Comparison of ENCODE assay signal across 2 cellular contexts in genomic region chr14:87066221-87066817, GRCh38.
TF ChIP-seq lines count a peak whose summit lies in the region.

No MANE protein-coding gene starts in this region.

TF ChIP-seq in HepG2, 621 proteins besides CTCF, POLR2A, EP300 and RAD21:
- TF ChIP-seq DZIP1 (CRISPR knock-in tag; IDR thresholded peaks at IDR 0.05) (no peak), EED (CRISPR knock-in tag; IDR thresholded peaks at IDR 0.05) (no peak), MEIS2 (CRISPR knock-in tag; IDR thresholded peaks at IDR 0.05) (no peak), CSRNP1 (CRISPR knock-in tag; IDR thresholded peaks at IDR 0.05) (no peak), STAG1 (CRISPR knock-in tag; IDR thresholded peaks at IDR 0.05) (peak; percentile 51), NR2F1 (CRISPR knock-in tag; IDR thresholded peaks at IDR 0.05) (no peak), MAFK (conservative IDR thresholded peaks at IDR 0.05 in 1 of 2, IDR thresholded peaks at IDR 0.05 in 1 of 2; ENCODE audit: low read length in 2 of 2) (0 out of 4 replicates have a peak, but pooled peaks of 1 of the 2 experiments have one; percentile 5)

TF ChIP-seq in H1, 55 proteins besides CTCF, POLR2A, EP300 and RAD21 (continued from another document):
- no peak for TF ChIP-seq NANOG (IDR thresholded peaks at IDR 0.05; ENCODE audit: insufficient read depth, low read depth, low read length, poor library complexity, severe bottlenecking)
- no peak for TF ChIP-seq ATF2 (IDR thresholded peaks at IDR 0.05; ENCODE audit: low read length)
- TF ChIP-seq FOSL1 (IDR thresholded peaks at IDR 0.05; ENCODE audit: insufficient read depth, low read depth, low read length) = no peak
- TF ChIP-seq RBBP5 (IDR thresholded peaks at IDR 0.05; ENCODE audit: borderline replicate concordance, low read depth, low read length) = no peak
- no peak for TF ChIP-seq POU5F1 (IDR thresholded peaks at IDR 0.05; ENCODE audit: low read depth, low read length)
- TF ChIP-seq SRF (IDR thresholded peaks at IDR 0.05; ENCODE audit: low read depth, low read length) = no peak
- no peak for TF ChIP-seq TEAD4 (IDR thresholded peaks at IDR 0.05; ENCODE audit: low read depth, low read length)
- TF ChIP-seq RFX5 (IDR thresholded peaks at IDR 0.05; ENCODE audit: borderline replicate concordance, low read depth, low read length) = no peak
